In genomic region chr6:132490478-132491204, GRCh38 we compare ENCODE assay signal across 10 cellular contexts. TPM values are rescaled to one million over a fixed set of nuclear protein-coding genes. Genes with fewer than 3 reads are reported as not detected.
A peak's percentile ranks its signal among the peaks of the same experiment; 100 is the strongest.
DNase-seq lines count a peak whose midpoint lies in the region; ATAC-seq and TF ChIP-seq lines count a peak whose summit lies in the region.
"Had no signal": no experiment of that assay in that cellular context is flagged by ENCODE, and none has a peak within 500 bp of the region (broad histone marks: within the 10 kb centered on the region; RNA-seq: fewer than 3 reads in every experiment).

No MANE protein-coding gene starts in this region.

- no peaks in the 10 kb centered on the region for H3K9me3 Mint-ChIP-seq in effector memory CD8-positive, alpha-beta T cell
- peaks cover 2% of the 10 kb centered on the region for H3K9me3 Mint-ChIP-seq in stimulated activated memory B cell treated with anti-CD40 and anti-IgM and Interleukin-4, amounts not matched to agents 10 μg/mL and 1 μg/mL and 100 μg/mL, for 72 hours

- no peaks in the 10 kb centered on the region for H3K27me3 ChIP-seq in foreskin keratinocyte

- ATAC-seq in GM19043 (IDR thresholded peaks at IDR 0.05; ENCODE audit: low read depth, unreplicated experiment) = peak; percentile 57
- ATAC-seq in HG03066 (IDR thresholded peaks at IDR 0.05; ENCODE audit: low read depth, unreplicated experiment) = peak; percentile 51
- peak; percentile 53 for ATAC-seq in effector memory CD8-positive, alpha-beta T cell (replicated peaks)
- ATAC-seq in stimulated activated memory B cell treated with anti-CD40 and anti-IgM and Interleukin-4, amounts not matched to agents 10 μg/mL and 1 μg/mL and 100 μg/mL, for 72 hours = peak; percentile 75
- ATAC-seq in foreskin keratinocyte = no peak

- peaks cover 12 to 24% of the 10 kb centered on the region in 2 donors for H3K4me1 Mint-ChIP-seq in effector memory CD8-positive, alpha-beta T cell (ENCODE audit: low read depth in 2 of 2)
- H3K4me1 Mint-ChIP-seq in stimulated activated memory B cell treated with anti-CD40 and anti-IgM and Interleukin-4, amounts not matched to agents 10 μg/mL and 1 μg/mL and 100 μg/mL, for 72 hours = peaks cover 18% of the 10 kb centered on the region

- H3K27me3 Mint-ChIP-seq in effector memory CD8-positive, alpha-beta T cell = no peaks in the 10 kb centered on the region
- no peaks in the 10 kb centered on the region for H3K27me3 Mint-ChIP-seq in stimulated activated memory B cell treated with anti-CD40 and anti-IgM and Interleukin-4, amounts not matched to agents 10 μg/mL and 1 μg/mL and 100 μg/mL, for 72 hours

- no peak overlapping the region for H3K27ac Mint-ChIP-seq in effector memory CD8-positive, alpha-beta T cell
- no peak overlapping the region for H3K27ac Mint-ChIP-seq in stimulated activated memory B cell treated with anti-CD40 and anti-IgM and Interleukin-4, amounts not matched to agents 10 μg/mL and 1 μg/mL and 100 μg/mL, for 72 hours

- no peak for TF ChIP-seq CTCF in foreskin keratinocyte (conservative IDR thresholded peaks at IDR 0.05)

- no peak for DNase-seq in effector memory CD8-positive, alpha-beta T cell
- DNase-seq in activated T-cell treated with anti-CD3 and anti-CD28 coated beads for 4 hours (no peak), foreskin keratinocyte (no peak), GOT3 (lab: John Stamatoyannopoulos, UW) (no peak), nucleus accumbens (lab: John Stamatoyannopoulos, UW) (no peak)
- DNase-seq: stimulated activated CD4-positive, alpha-beta T cell treated with anti-CD3 and anti-CD28 coated beads, Interleukin-2, amount 100 ng/mL, for 48 hours; SW 1271 had no signal

- H3K36me3 Mint-ChIP-seq in effector memory CD8-positive, alpha-beta T cell (ENCODE audit: insufficient read depth) = peaks cover 4% of the 10 kb centered on the region
- peaks cover 43% of the 10 kb centered on the region for H3K36me3 Mint-ChIP-seq in stimulated activated memory B cell treated with anti-CD40 and anti-IgM and Interleukin-4, amounts not matched to agents 10 μg/mL and 1 μg/mL and 100 μg/mL, for 72 hours

- H3K27ac ChIP-seq in foreskin keratinocyte = no peak overlapping the region

- no peaks in the 10 kb centered on the region for H3K4me1 ChIP-seq in foreskin keratinocyte

- no peak overlapping the region for H3K4me3 Mint-ChIP-seq in effector memory CD8-positive, alpha-beta T cell
- H3K4me3 Mint-ChIP-seq in stimulated activated memory B cell treated with anti-CD40 and anti-IgM and Interleukin-4, amounts not matched to agents 10 μg/mL and 1 μg/mL and 100 μg/mL, for 72 hours = no peak overlapping the region

RNA-seq across cellular contexts. Expression of gene STX7, which starts 22.3 kb away (rescaled TPM):
- total RNA-seq in foreskin keratinocyte = 37.9 and 38.5 TPM in 2 replicates
- polyA plus RNA-seq in foreskin keratinocyte = 12.8 and 12.9 TPM in 2 replicates

RNA-seq across cellular contexts. Expression of gene TAAR9, which starts 47.4 kb away (rescaled TPM):
- not detected in 2 replicates for total RNA-seq in foreskin keratinocyte
- not detected in 2 replicates for polyA plus RNA-seq in foreskin keratinocyte
